1 cellular context compared by ENCODE assay signal in the genomic region with DNA sequence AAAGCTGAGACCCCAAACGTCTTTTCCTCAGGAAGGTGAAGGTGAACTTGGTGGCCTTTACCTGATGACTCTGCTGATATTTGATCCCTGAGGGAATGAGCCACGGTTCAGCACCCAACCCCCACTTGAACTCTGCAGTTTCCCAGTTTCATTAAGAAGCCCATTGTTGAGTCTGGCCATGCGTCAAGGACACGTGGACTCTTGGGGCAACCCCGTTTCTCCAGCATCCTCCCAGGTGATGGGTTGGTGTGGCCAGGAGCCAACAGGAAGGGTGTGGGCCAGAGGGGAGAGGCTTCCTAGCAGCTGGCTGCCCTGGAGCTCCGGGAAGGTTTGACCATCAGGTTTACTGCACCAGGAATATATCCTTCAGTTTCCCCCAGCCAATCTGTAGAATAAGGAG.
TF ChIP-seq lines count a peak whose summit lies in the region.

No MANE protein-coding gene starts in this region.

TF ChIP-seq in HepG2, 621 proteins besides CTCF, POLR2A, EP300 and RAD21 (continued from another document and continues in another):
- TF ChIP-seq PRMT3 (CRISPR knock-in tag; IDR thresholded peaks at IDR 0.05; ENCODE audit: borderline replicate concordance, low read depth), result no peak
- TF ChIP-seq RFXAP (CRISPR knock-in tag; IDR thresholded peaks at IDR 0.05; ENCODE audit: borderline replicate concordance), result no peak
- no peak for TF ChIP-seq ZNF790 (CRISPR knock-in tag; IDR thresholded peaks at IDR 0.05; ENCODE audit: borderline replicate concordance)
- no peak for TF ChIP-seq ZNF263 (CRISPR knock-in tag; IDR thresholded peaks at IDR 0.05)
- 0 out of 2 replicates have a peak, but pooled peaks have one; percentile 23 for TF ChIP-seq KLF11 (CRISPR knock-in tag; IDR thresholded peaks at IDR 0.05)
- TF ChIP-seq CHD2 (IDR thresholded peaks at IDR 0.05; ENCODE audit: low read depth, low read length), result no peak
- no peak for TF ChIP-seq MTERF4 (CRISPR knock-in tag; IDR thresholded peaks at IDR 0.05)
- TF ChIP-seq KDM6A (CRISPR knock-in tag; IDR thresholded peaks at IDR 0.05; ENCODE audit: low read depth), result no peak
- no peak for TF ChIP-seq ZNF136 (CRISPR knock-in tag; IDR thresholded peaks at IDR 0.05; ENCODE audit: low read depth)
- TF ChIP-seq TCF7 (IDR thresholded peaks at IDR 0.05; ENCODE audit: low read depth), result no peak
- no peak for TF ChIP-seq ZNF615 (CRISPR knock-in tag; IDR thresholded peaks at IDR 0.05; ENCODE audit: borderline replicate concordance)
- TF ChIP-seq NFYB (CRISPR knock-in tag; IDR thresholded peaks at IDR 0.05), result no peak
- no peak for TF ChIP-seq TCF7L2 (IDR thresholded peaks at IDR 0.05; ENCODE audit: low read depth, low read length)
- no peak for TF ChIP-seq ZNF703 (CRISPR knock-in tag; IDR thresholded peaks at IDR 0.05; ENCODE audit: borderline replicate concordance)
- TF ChIP-seq ZNF331 (CRISPR knock-in tag; IDR thresholded peaks at IDR 0.05), result no peak
- TF ChIP-seq KAT7 (CRISPR knock-in tag; IDR thresholded peaks at IDR 0.05; ENCODE audit: borderline replicate concordance), result no peak
- TF ChIP-seq PHF8 (CRISPR knock-in tag; IDR thresholded peaks at IDR 0.05), result no peak
- TF ChIP-seq RXRA (CRISPR knock-in tag; IDR thresholded peaks at IDR 0.05), result peak; percentile 62; the same call in 1 of the 2 replicates
- TF ChIP-seq, protein P1, sequence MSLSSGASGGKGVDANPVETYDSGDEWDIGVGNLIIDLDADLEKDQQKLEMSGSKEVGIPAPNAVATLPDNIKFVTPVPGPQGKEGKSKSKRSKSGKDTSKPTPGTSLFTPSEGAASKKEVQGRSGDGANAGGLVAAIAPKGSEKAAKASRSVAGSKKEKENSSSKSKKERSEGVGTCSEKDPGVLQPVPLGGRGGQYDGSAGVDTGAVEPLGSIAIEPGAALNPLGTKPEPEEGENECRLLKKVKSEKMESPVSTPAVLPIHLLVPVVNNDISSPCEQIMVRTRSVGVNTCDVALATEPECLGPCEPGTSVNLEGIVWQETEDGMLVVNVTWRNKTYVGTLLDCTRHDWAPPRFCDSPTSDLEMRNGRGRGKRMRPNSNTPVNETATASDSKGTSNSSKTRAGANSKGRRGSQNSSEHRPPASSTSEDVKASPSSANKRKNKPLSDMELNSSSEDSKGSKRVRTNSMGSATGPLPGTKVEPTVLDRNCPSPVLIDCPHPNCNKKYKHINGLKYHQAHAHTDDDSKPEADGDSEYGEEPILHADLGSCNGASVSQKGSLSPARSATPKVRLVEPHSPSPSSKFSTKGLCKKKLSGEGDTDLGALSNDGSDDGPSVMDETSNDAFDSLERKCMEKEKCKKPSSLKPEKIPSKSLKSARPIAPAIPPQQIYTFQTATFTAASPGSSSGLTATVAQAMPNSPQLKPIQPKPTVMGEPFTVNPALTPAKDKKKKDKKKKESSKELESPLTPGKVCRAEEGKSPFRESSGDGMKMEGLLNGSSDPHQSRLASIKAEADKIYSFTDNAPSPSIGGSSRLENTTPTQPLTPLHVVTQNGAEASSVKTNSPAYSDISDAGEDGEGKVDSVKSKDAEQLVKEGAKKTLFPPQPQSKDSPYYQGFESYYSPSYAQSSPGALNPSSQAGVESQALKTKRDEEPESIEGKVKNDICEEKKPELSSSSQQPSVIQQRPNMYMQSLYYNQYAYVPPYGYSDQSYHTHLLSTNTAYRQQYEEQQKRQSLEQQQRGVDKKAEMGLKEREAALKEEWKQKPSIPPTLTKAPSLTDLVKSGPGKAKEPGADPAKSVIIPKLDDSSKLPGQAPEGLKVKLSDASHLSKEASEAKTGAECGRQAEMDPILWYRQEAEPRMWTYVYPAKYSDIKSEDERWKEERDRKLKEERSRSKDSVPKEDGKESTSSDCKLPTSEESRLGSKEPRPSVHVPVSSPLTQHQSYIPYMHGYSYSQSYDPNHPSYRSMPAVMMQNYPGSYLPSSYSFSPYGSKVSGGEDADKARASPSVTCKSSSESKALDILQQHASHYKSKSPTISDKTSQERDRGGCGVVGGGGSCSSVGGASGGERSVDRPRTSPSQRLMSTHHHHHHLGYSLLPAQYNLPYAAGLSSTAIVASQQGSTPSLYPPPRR (CRISPR knock-in tag; IDR thresholded peaks at IDR 0.05; ENCODE audit: borderline replicate concordance), result peak; percentile 15; the same call in 1 of the 2 replicates
- TF ChIP-seq NR2F6 (IDR thresholded peaks at IDR 0.05), result peak; percentile 33; the same call in 1 of the 2 replicates
- no peak for TF ChIP-seq NR2F6 (CRISPR knock-in tag; IDR thresholded peaks at IDR 0.05)
- TF ChIP-seq ETV5 (CRISPR knock-in tag; IDR thresholded peaks at IDR 0.05; ENCODE audit: borderline replicate concordance), result 0 out of 2 replicates have a peak, but pooled peaks have one; percentile 15
- TF ChIP-seq TOPORS (CRISPR knock-in tag; IDR thresholded peaks at IDR 0.05), result no peak
- no peak for TF ChIP-seq YY1 (IDR thresholded peaks at IDR 0.05; ENCODE audit: insufficient read depth, insufficient replicate concordance, low read depth, low read length)
- no peak for TF ChIP-seq XRCC5 (optimal IDR thresholded peaks at IDR 0.05; ENCODE audit: low read length)
- TF ChIP-seq CBX2 (IDR thresholded peaks at IDR 0.05; ENCODE audit: low read depth, low read length), result no peak
- no peak for TF ChIP-seq CBX2 (CRISPR knock-in tag; IDR thresholded peaks at IDR 0.05; ENCODE audit: low read depth)
- peak; percentile 64; the same call in 1 of the 2 replicates for TF ChIP-seq SIX1 (CRISPR knock-in tag; IDR thresholded peaks at IDR 0.05; ENCODE audit: borderline replicate concordance)
- TF ChIP-seq ZNF460 (CRISPR knock-in tag; IDR thresholded peaks at IDR 0.05; ENCODE audit: borderline replicate concordance), result no peak
- TF ChIP-seq, protein P2, sequence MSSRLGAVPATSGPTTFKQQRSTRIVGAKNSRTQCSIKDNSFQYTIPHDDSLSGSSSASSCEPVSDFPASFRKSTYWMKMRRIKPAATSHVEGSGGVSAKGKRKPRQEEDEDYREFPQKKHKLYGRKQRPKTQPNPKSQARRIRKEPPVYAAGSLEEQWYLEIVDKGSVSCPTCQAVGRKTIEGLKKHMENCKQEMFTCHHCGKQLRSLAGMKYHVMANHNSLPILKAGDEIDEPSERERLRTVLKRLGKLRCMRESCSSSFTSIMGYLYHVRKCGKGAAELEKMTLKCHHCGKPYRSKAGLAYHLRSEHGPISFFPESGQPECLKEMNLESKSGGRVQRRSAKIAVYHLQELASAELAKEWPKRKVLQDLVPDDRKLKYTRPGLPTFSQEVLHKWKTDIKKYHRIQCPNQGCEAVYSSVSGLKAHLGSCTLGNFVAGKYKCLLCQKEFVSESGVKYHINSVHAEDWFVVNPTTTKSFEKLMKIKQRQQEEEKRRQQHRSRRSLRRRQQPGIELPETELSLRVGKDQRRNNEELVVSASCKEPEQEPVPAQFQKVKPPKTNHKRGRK (CRISPR knock-in tag; IDR thresholded peaks at IDR 0.05), result no peak
- 0 out of 2 replicates have a peak, but pooled peaks have one; percentile 12 for TF ChIP-seq ZNF124 (CRISPR knock-in tag; IDR thresholded peaks at IDR 0.05)
- no peak for TF ChIP-seq KDM2A (CRISPR knock-in tag; IDR thresholded peaks at IDR 0.05; ENCODE audit: borderline replicate concordance, low read depth)
- 0 out of 2 replicates have a peak, but pooled peaks have one; percentile 43 for TF ChIP-seq HNF1B (CRISPR knock-in tag; IDR thresholded peaks at IDR 0.05)
- no peak for TF ChIP-seq CREB3 (CRISPR knock-in tag; IDR thresholded peaks at IDR 0.05)
- peak; percentile 15; the same call in 1 of the 3 replicates for TF ChIP-seq MXI1 (IDR thresholded peaks at IDR 0.05; ENCODE audit: borderline replicate concordance, low read depth, low read length)
- TF ChIP-seq GATAD1 (CRISPR knock-in tag; IDR thresholded peaks at IDR 0.05), result 0 out of 2 replicates have a peak, but pooled peaks have one; percentile 10
- TF ChIP-seq ZSCAN22 (CRISPR knock-in tag; IDR thresholded peaks at IDR 0.05), result no peak
- no peak for TF ChIP-seq SAFB2 (CRISPR knock-in tag; IDR thresholded peaks at IDR 0.05; ENCODE audit: borderline replicate concordance, low read depth)
- TF ChIP-seq SPEN (CRISPR knock-in tag; IDR thresholded peaks at IDR 0.05; ENCODE audit: low read depth), result no peak
- TF ChIP-seq, protein P3, sequence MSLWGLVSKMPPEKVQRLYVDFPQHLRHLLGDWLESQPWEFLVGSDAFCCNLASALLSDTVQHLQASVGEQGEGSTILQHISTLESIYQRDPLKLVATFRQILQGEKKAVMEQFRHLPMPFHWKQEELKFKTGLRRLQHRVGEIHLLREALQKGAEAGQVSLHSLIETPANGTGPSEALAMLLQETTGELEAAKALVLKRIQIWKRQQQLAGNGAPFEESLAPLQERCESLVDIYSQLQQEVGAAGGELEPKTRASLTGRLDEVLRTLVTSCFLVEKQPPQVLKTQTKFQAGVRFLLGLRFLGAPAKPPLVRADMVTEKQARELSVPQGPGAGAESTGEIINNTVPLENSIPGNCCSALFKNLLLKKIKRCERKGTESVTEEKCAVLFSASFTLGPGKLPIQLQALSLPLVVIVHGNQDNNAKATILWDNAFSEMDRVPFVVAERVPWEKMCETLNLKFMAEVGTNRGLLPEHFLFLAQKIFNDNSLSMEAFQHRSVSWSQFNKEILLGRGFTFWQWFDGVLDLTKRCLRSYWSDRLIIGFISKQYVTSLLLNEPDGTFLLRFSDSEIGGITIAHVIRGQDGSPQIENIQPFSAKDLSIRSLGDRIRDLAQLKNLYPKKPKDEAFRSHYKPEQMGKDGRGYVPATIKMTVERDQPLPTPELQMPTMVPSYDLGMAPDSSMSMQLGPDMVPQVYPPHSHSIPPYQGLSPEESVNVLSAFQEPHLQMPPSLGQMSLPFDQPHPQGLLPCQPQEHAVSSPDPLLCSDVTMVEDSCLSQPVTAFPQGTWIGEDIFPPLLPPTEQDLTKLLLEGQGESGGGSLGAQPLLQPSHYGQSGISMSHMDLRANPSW (CRISPR knock-in tag; IDR thresholded peaks at IDR 0.05; ENCODE audit: borderline replicate concordance), result no peak
- TF ChIP-seq SATB2 (CRISPR knock-in tag; IDR thresholded peaks at IDR 0.05), result no peak
- no peak for TF ChIP-seq RARG (CRISPR knock-in tag; IDR thresholded peaks at IDR 0.05; ENCODE audit: low read depth)
- TF ChIP-seq SSRP1 (CRISPR knock-in tag; IDR thresholded peaks at IDR 0.05), result no peak
- TF ChIP-seq JUN (CRISPR knock-in tag; IDR thresholded peaks at IDR 0.05), result no peak
- TF ChIP-seq, protein P4, sequence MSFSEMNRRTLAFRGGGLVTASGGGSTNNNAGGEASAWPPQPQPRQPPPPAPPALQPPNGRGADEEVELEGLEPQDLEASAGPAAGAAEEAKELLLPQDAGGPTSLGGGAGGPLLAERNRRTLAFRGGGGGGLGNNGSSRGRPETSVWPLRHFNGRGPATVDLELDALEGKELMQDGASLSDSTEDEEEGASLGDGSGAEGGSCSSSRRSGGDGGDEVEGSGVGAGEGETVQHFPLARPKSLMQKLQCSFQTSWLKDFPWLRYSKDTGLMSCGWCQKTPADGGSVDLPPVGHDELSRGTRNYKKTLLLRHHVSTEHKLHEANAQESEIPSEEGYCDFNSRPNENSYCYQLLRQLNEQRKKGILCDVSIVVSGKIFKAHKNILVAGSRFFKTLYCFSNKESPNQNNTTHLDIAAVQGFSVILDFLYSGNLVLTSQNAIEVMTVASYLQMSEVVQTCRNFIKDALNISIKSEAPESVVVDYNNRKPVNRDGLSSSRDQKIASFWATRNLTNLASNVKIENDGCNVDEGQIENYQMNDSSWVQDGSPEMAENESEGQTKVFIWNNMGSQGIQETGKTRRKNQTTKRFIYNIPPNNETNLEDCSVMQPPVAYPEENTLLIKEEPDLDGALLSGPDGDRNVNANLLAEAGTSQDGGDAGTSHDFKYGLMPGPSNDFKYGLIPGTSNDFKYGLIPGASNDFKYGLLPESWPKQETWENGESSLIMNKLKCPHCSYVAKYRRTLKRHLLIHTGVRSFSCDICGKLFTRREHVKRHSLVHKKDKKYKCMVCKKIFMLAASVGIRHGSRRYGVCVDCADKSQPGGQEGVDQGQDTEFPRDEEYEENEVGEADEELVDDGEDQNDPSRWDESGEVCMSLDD (CRISPR knock-in tag; IDR thresholded peaks at IDR 0.05; ENCODE audit: borderline replicate concordance), result no peak
- TF ChIP-seq ZMAT3 (CRISPR knock-in tag; conservative IDR thresholded peaks at IDR 0.05), result no peak
- no peak for TF ChIP-seq ATAD3A (CRISPR knock-in tag; IDR thresholded peaks at IDR 0.05)
- TF ChIP-seq TFAP4 (IDR thresholded peaks at IDR 0.05; ENCODE audit: borderline replicate concordance, low read depth), result peak; percentile 55; the same call in 1 of the 2 replicates
- TF ChIP-seq TGIF2 (CRISPR knock-in tag; IDR thresholded peaks at IDR 0.05), result no peak
